9 cellular contexts compared by ENCODE assay signal in genomic region chr16:27238016-27238587, GRCh38. TPM values are rescaled to one million over a fixed set of nuclear protein-coding genes. Genes with fewer than 3 reads are reported as not detected.
DNase-seq lines count a peak whose midpoint lies in the region; ATAC-seq, FAIRE-seq and TF ChIP-seq lines count a peak whose summit lies in the region.
"Had no signal": no experiment of that assay in that cellular context is flagged by ENCODE, and none has a peak within 500 bp of the region (broad histone marks: within the 10 kb centered on the region; RNA-seq: fewer than 3 reads in every experiment).

No MANE protein-coding gene starts in this region.

- H3K4me3 ChIP-seq in HepG2 (replicated peaks in 1 of 3; ENCODE audit: insufficient read depth in 1 of 3, low read depth in 2 of 3, low read length in 3 of 3) (no peak overlapping the region), tibial nerve (no peak overlapping the region), A673 (ENCODE audit: low read depth, low read length, poor library complexity, severe bottlenecking) (no peak overlapping the region)

- WGBS in HepG2 (ENCODE audit: low lambda C conversion rate) = 90% methylated on average over 16 of the region's 16 CpGs
- WGBS in tibial nerve, 2 donors = 66 to 73% methylated on average over 16 of the region's 16 CpGs

- no peak overlapping the region for H3K9ac ChIP-seq in HepG2 (ENCODE audit: insufficient read depth, low read depth, low read length)
- H3K9ac ChIP-seq: KMS-11 had no signal

- no peaks in the 10 kb centered on the region for H3K27me3 Mint-ChIP-seq in activated T-helper 1 cell treated with anti-CD3 and anti-CD28 coated beads, Interleukin-12 subunit alpha, Interleukin-12 subunit beta, Interleukin-2, Interleukin-4 antibody, amounts not matched to agents 30 ng/mL and 10 ng/mL and 1 ng/mL, durations not matched to agents 14 hours and 24 hours and 36 hours (ENCODE audit: insufficient read depth)

- TF ChIP-seq EP300 in HepG2 (IDR thresholded peaks at IDR 0.05; ENCODE audit: low read depth in 2 of 2, low read length in 2 of 2) = no peak
- no peak for TF ChIP-seq EP300 in HepG2 (CRISPR knock-in tag; IDR thresholded peaks at IDR 0.05; ENCODE audit: borderline replicate concordance)
- TF ChIP-seq EP300 in tibial nerve (IDR thresholded peaks at IDR 0.05) = no peak

- H3K27me3 ChIP-seq in HepG2 (ENCODE audit: control insufficient read depth in 1 of 2, insufficient read depth in 2 of 2, low read length in 2 of 2) = no peaks in the 10 kb centered on the region
- H3K27me3 ChIP-seq in tibial nerve = no peaks in the 10 kb centered on the region
- H3K27me3 ChIP-seq in A673 (replicated peaks; ENCODE audit: insufficient read depth, low read depth, low read length, poor library complexity) = no peaks in the 10 kb centered on the region

- H3K27ac ChIP-seq in HepG2 (ENCODE audit: extremely low read length, insufficient read depth, low read length) = no peak overlapping the region
- H3K27ac ChIP-seq in tibial nerve = peak overlapping the region in 3 of 4 donors; percentile 67 to 73 (median 70)
- no peak overlapping the region for H3K27ac ChIP-seq in A673 (ENCODE audit: low read depth, low read length, poor library complexity, severe bottlenecking)
- H3K27ac ChIP-seq: KMS-11 had no signal

- in situ Hi-C loops in HepG2 (cut with HindIII; ENCODE audit: extremely low pct_ligation_motif_present, low pct_unique_long_range_greater_than_20kb) = no loop called here

- peak overlapping the region; percentile 99 for H3K27ac Mint-ChIP-seq in activated T-helper 1 cell treated with anti-CD3 and anti-CD28 coated beads, Interleukin-12 subunit alpha, Interleukin-12 subunit beta, Interleukin-2, Interleukin-4 antibody, amounts not matched to agents 30 ng/mL and 10 ng/mL and 1 ng/mL, durations not matched to agents 14 hours and 24 hours and 36 hours

- H3K9me3 ChIP-seq in HepG2 (ENCODE audit: low read length) (no peaks in the 10 kb centered on the region), tibial nerve (no peaks in the 10 kb centered on the region), A673 (ENCODE audit: low read depth, low read length, poor library complexity, severe bottlenecking) (no peaks in the 10 kb centered on the region)

- no peak for DNase-seq in activated T-helper 1 cell treated with anti-CD3 and anti-CD28 coated beads, Interleukin-12 subunit alpha, Interleukin-12 subunit beta, Interleukin-2, Interleukin-4 antibody, amounts not matched to agents 30 ng/mL and 10 ng/mL and 1 ng/mL, durations not matched to agents 14 hours and 24 hours and 36 hours (ENCODE audit: low spot score)
- DNase-seq in HepG2 (ENCODE audit: low spot score) = no peak
- no peak for DNase-seq in tibial nerve (ENCODE audit: low spot score in 2 of 2)
- DNase-seq in DMS114 treated with DMSO at 0.1 percent for 48 hours (lab: John Stamatoyannopoulos, UW; ENCODE audit: unreplicated experiment) = no peak
- no peak for DNase-seq in A673 (ENCODE audit: low spot score)

- TF ChIP-seq POLR2A in HepG2 (IDR thresholded peaks at IDR 0.05; ENCODE audit: insufficient read depth in 1 of 2, low read depth in 2 of 2, low read length in 2 of 2) = no peak
- TF ChIP-seq POLR2A in tibial nerve (IDR thresholded peaks at IDR 0.05) = no peak

- H2AFZ ChIP-seq in HepG2 (ENCODE audit: low read length) = no peak overlapping the region

- H3K9me3 Mint-ChIP-seq in activated T-helper 1 cell treated with anti-CD3 and anti-CD28 coated beads, Interleukin-12 subunit alpha, Interleukin-12 subunit beta, Interleukin-2, Interleukin-4 antibody, amounts not matched to agents 30 ng/mL and 10 ng/mL and 1 ng/mL, durations not matched to agents 14 hours and 24 hours and 36 hours = no peaks in the 10 kb centered on the region

- no TSS peak for BruUV-seq in HepG2 (replicated peaks; lab: Mats Ljungman, UMichigan)
- no TSS peak for BruUV-seq in A673 (replicated peaks; lab: Mats Ljungman, UMichigan)

- H3K79me2 ChIP-seq in HepG2 (ENCODE audit: insufficient read depth, low read length) = peaks cover 4% of the 10 kb centered on the region

- TF ChIP-seq CTCF in HepG2 (CRISPR knock-in tag; IDR thresholded peaks at IDR 0.05) = 0 out of 2 replicates have a peak, but pooled peaks have one; percentile 3
- TF ChIP-seq CTCF in tibial nerve (IDR thresholded peaks at IDR 0.05) = no peak
- TF ChIP-seq CTCF in A673 (conservative IDR thresholded peaks at IDR 0.05; ENCODE audit: low read depth, low read length) = no peak

- FAIRE-seq in HepG2 (lab: Jason Lieb, UNC) = no peak

- peak overlapping the region; percentile 72 for H3K4me3 Mint-ChIP-seq in activated T-helper 1 cell treated with anti-CD3 and anti-CD28 coated beads, Interleukin-12 subunit alpha, Interleukin-12 subunit beta, Interleukin-2, Interleukin-4 antibody, amounts not matched to agents 30 ng/mL and 10 ng/mL and 1 ng/mL, durations not matched to agents 14 hours and 24 hours and 36 hours

- POLR2A ChIA-PET in HepG2 (lab: Yijun Ruan, JAX) (interaction anchor here (1.1 kb wide), 1 partner anchor 34 kb away, joined by 3 read pairs; no protein-coding TSS in a partner anchor), A673 (lab: Charles Lee; ENCODE audit: low non-redundant PET) (interaction anchor here (0.5 kb wide), 1 partner anchor 10 kb away, joined by 4 read pairs; no protein-coding TSS in a partner anchor)

- H3K36me3 Mint-ChIP-seq in activated T-helper 1 cell treated with anti-CD3 and anti-CD28 coated beads, Interleukin-12 subunit alpha, Interleukin-12 subunit beta, Interleukin-2, Interleukin-4 antibody, amounts not matched to agents 30 ng/mL and 10 ng/mL and 1 ng/mL, durations not matched to agents 14 hours and 24 hours and 36 hours (ENCODE audit: low read depth) = peaks cover 23% of the 10 kb centered on the region

- H3K4me1 ChIP-seq in HepG2 (ENCODE audit: insufficient read depth, low read length) = peaks cover 9% of the 10 kb centered on the region
- peaks cover 0 to 81% (median 44%) of the 10 kb centered on the region in 4 donors for H3K4me1 ChIP-seq in tibial nerve
- H3K4me1 ChIP-seq in A673 (ENCODE audit: insufficient read depth, low read length, poor library complexity, severe bottlenecking) = peaks cover 33% of the 10 kb centered on the region

- H3K36me3 ChIP-seq in HepG2 (replicated peaks in 1 of 2; ENCODE audit: control insufficient read depth in 1 of 2, insufficient read depth in 2 of 2, low read length in 2 of 2) = peaks cover 9 to 20% of the 10 kb centered on the region in 2 experiments
- H3K36me3 ChIP-seq in tibial nerve = peaks cover 0 to 10% (median 0%) of the 10 kb centered on the region in 3 donors
- no peaks in the 10 kb centered on the region for H3K36me3 ChIP-seq in A673 (ENCODE audit: insufficient read depth, low read length, poor library complexity, severe bottlenecking)

- H3K4me1 Mint-ChIP-seq in activated T-helper 1 cell treated with anti-CD3 and anti-CD28 coated beads, Interleukin-12 subunit alpha, Interleukin-12 subunit beta, Interleukin-2, Interleukin-4 antibody, amounts not matched to agents 30 ng/mL and 10 ng/mL and 1 ng/mL, durations not matched to agents 14 hours and 24 hours and 36 hours (ENCODE audit: low read depth) = peaks cover 83% of the 10 kb centered on the region

- intact Hi-C loops in activated T-helper 1 cell treated with anti-CD3 and anti-CD28 coated beads, Interleukin-12 subunit alpha, Interleukin-12 subunit beta, Interleukin-2, Interleukin-4 antibody, amounts not matched to agents 30 ng/mL and 10 ng/mL and 1 ng/mL, durations not matched to agents 14 hours and 24 hours and 36 hours (cut with micrococcal nuclease) = loop anchor here (5.0 to 10.0 kb wide), 2 partner anchors 641 to 1983 kb away; partner anchors contain the start of gene ZKSCAN2
- intact Hi-C loops in HepG2 (cut with micrococcal nuclease; ENCODE audit: unreplicated experiment) (no loop called here), A673 (cut with micrococcal nuclease; ENCODE audit: unreplicated experiment) (no loop called here)

- CTCF ChIA-PET in HepG2 (lab: Yijun Ruan, JAX; ENCODE audit: low intra/inter-chr PET ratio, low total read pairs) = no interaction called here
- CTCF ChIA-PET in A673 (lab: Charles Lee) = no interaction called here

- ATAC-seq in GM19395 (IDR thresholded peaks at IDR 0.05; ENCODE audit: unreplicated experiment) (peak; percentile 16), HG03432 (IDR thresholded peaks at IDR 0.05; ENCODE audit: unreplicated experiment) (peak; percentile 24), HepG2 (no peak), GM21825 (IDR thresholded peaks at IDR 0.05; ENCODE audit: unreplicated experiment) (no peak)

- no peak overlapping the region for H3K4me2 ChIP-seq in HepG2 (ENCODE audit: low read depth, low read length)
- H3K4me2 ChIP-seq: KMS-11 had no signal

- H4K20me1 ChIP-seq in HepG2 (ENCODE audit: insufficient read depth, low read length) = no peaks in the 10 kb centered on the region

- TF ChIP-seq RAD21 in HepG2 (CRISPR knock-in tag; IDR thresholded peaks at IDR 0.05) = no peak

RNA-seq across cellular contexts. Expression of gene NSMCE1, which starts 30.5 kb away (rescaled TPM):
- 128 and 134 TPM in 2 replicates for total RNA-seq in activated T-helper 1 cell treated with anti-CD3 and anti-CD28 coated beads, Interleukin-12 subunit alpha, Interleukin-12 subunit beta, Interleukin-2, Interleukin-4 antibody, amounts not matched to agents 30 ng/mL and 10 ng/mL and 1 ng/mL, durations not matched to agents 14 hours and 24 hours and 36 hours
- total RNA-seq in HepG2 (2016; rRNA removed; fragmentation: Illumina TruSeq; extraction: Trizol) (52.9 and 53.2 TPM in 2 replicates), tibial nerve (10 to 100 TPM; 27.7 to 41.4 (median 31.5) TPM), A673 (2021) (45.7 and 53.0 TPM in 2 replicates)
- 17.2 and 19.5 TPM in 2 replicates for total RNA-seq in HepG2 (2016; cell fraction: cytosol; rRNA removed; fragmentation: Illumina TruSeq; extraction: Trizol; ENCODE audit: low read depth)
- 55.4 and 56.5 TPM in 2 replicates for total RNA-seq in HepG2 (2016; cell fraction: insoluble cytoplasmic fraction; rRNA removed; fragmentation: Illumina TruSeq; extraction: Trizol)
- 25.5 and 27.7 TPM in 2 replicates for total RNA-seq in HepG2 (2016; cell fraction: membrane; rRNA removed; fragmentation: Illumina TruSeq; extraction: Trizol)
- total RNA-seq in HepG2 (2016; cell fraction: nucleus; rRNA removed; fragmentation: Illumina TruSeq; extraction: Trizol) = 28.0 and 30.5 TPM in 2 replicates
- polyA plus RNA-seq in HepG2 (2011; rRNA removed) = 42.7 and 43.5 TPM in 2 replicates
- polyA plus RNA-seq in HepG2 (2011; cell fraction: cytosol; rRNA removed) = 43.3 and 48.1 TPM in 2 replicates
- polyA plus RNA-seq in HepG2 (2011; cell fraction: nucleus; rRNA removed) = 9.6 and 20.1 TPM in 2 replicates
- 63.6 and 69.8 TPM in 2 replicates for polyA plus RNA-seq in HepG2 (2012)
- 16.5 and 23.5 TPM in 2 replicates for polyA plus RNA-seq in HepG2 (2016; cell fraction: cytosol; fragmentation: Illumina TruSeq; extraction: Trizol; ENCODE audit: low read depth)
- 55.4 and 59.8 TPM in 2 replicates for polyA plus RNA-seq in HepG2 (2016; cell fraction: insoluble cytoplasmic fraction; fragmentation: Illumina TruSeq; extraction: Trizol; ENCODE audit: low read depth)
- 23.1 and 25.4 TPM in 2 replicates for polyA plus RNA-seq in HepG2 (2016; cell fraction: membrane; fragmentation: Illumina TruSeq; extraction: Trizol; ENCODE audit: low read depth)
- 58.1 and 59.0 TPM in 2 replicates for polyA plus RNA-seq in HepG2 (2016; cell fraction: nucleus; fragmentation: Illumina TruSeq; extraction: Trizol; ENCODE audit: insufficient read depth, low read depth)
- polyA minus RNA-seq in HepG2 (2011; rRNA and poly(A)+ RNA removed; ENCODE audit: low replicate concordance) = 68.2 and 105 TPM in 2 replicates
- 19.2 and 19.6 TPM in 2 replicates for polyA minus RNA-seq in HepG2 (2011; cell fraction: cytosol; rRNA and poly(A)+ RNA removed)
- polyA minus RNA-seq in HepG2 (2011; cell fraction: nucleus; rRNA and poly(A)+ RNA removed) = 12.1 and 29.7 TPM in 2 replicates

RNA-seq across cellular contexts. Expression of gene KDM8, which starts 34.8 kb away (rescaled TPM):
- total RNA-seq in activated T-helper 1 cell treated with anti-CD3 and anti-CD28 coated beads, Interleukin-12 subunit alpha, Interleukin-12 subunit beta, Interleukin-2, Interleukin-4 antibody, amounts not matched to agents 30 ng/mL and 10 ng/mL and 1 ng/mL, durations not matched to agents 14 hours and 24 hours and 36 hours = 12.5 and 14.5 TPM in 2 replicates
- total RNA-seq in HepG2 (2016; rRNA removed; fragmentation: Illumina TruSeq; extraction: Trizol) = 5.2 and 8.6 TPM in 2 replicates
- 4.8 and 8.6 TPM in 2 replicates for total RNA-seq in HepG2 (2016; cell fraction: cytosol; rRNA removed; fragmentation: Illumina TruSeq; extraction: Trizol; ENCODE audit: low read depth)
- 6.8 and 8.9 TPM in 2 replicates for total RNA-seq in HepG2 (2016; cell fraction: insoluble cytoplasmic fraction; rRNA removed; fragmentation: Illumina TruSeq; extraction: Trizol)
- total RNA-seq in HepG2 (2016; cell fraction: membrane; rRNA removed; fragmentation: Illumina TruSeq; extraction: Trizol) = 5.4 and 6.5 TPM in 2 replicates
- 10.5 and 11.8 TPM in 2 replicates for total RNA-seq in HepG2 (2016; cell fraction: nucleus; rRNA removed; fragmentation: Illumina TruSeq; extraction: Trizol)
- 3.3 and 4.0 TPM in 2 replicates for polyA plus RNA-seq in HepG2 (2011; rRNA removed)
- polyA plus RNA-seq in HepG2 (2011; cell fraction: cytosol; rRNA removed) = 1.7 and 1.8 TPM in 2 replicates
- 18.0 and 23.0 TPM in 2 replicates for polyA plus RNA-seq in HepG2 (2011; cell fraction: nucleus; rRNA removed)
- 3.3 and 3.7 TPM in 2 replicates for polyA plus RNA-seq in HepG2 (2012)
- polyA plus RNA-seq in HepG2 (2016; cell fraction: cytosol; fragmentation: Illumina TruSeq; extraction: Trizol; ENCODE audit: low read depth) = 1.4 and 2.0 TPM in 2 replicates
- 8.2 and 9.2 TPM in 2 replicates for polyA plus RNA-seq in HepG2 (2016; cell fraction: insoluble cytoplasmic fraction; fragmentation: Illumina TruSeq; extraction: Trizol; ENCODE audit: low read depth)
- polyA plus RNA-seq in HepG2 (2016; cell fraction: membrane; fragmentation: Illumina TruSeq; extraction: Trizol; ENCODE audit: low read depth) = 2.7 and 2.8 TPM in 2 replicates
- 14.1 and 16.6 TPM in 2 replicates for polyA plus RNA-seq in HepG2 (2016; cell fraction: nucleus; fragmentation: Illumina TruSeq; extraction: Trizol; ENCODE audit: insufficient read depth, low read depth)
- 8.5 and 15.7 TPM in 2 replicates for polyA minus RNA-seq in HepG2 (2011; rRNA and poly(A)+ RNA removed; ENCODE audit: low replicate concordance)
- polyA minus RNA-seq in HepG2 (2011; cell fraction: cytosol; rRNA and poly(A)+ RNA removed) = 1.7 and 2.4 TPM in 2 replicates
- 13.1 and 14.7 TPM in 2 replicates for polyA minus RNA-seq in HepG2 (2011; cell fraction: nucleus; rRNA and poly(A)+ RNA removed)
- 1 to 10 TPM; 2.3 to 7.6 (median 4.8) TPM for total RNA-seq in tibial nerve
- total RNA-seq in A673 (2021) = 8.8 and 11.1 TPM in 2 replicates

Comparison
In these comparisons a context has a peak if more than half of its experiments do, and no peak if none do; other contexts are left out.
1. ATAC-seq: peak in GM19395 (single experiment) and HG03432 (single experiment); none in HepG2 (single experiment) and GM21825 (single experiment).
2. H3K27ac ChIP-seq: peak in tibial nerve (3 of 4); none in HepG2 (single experiment) and A673 (single experiment).